1 cellular context compared by ENCODE assay signal in the genomic region with DNA sequence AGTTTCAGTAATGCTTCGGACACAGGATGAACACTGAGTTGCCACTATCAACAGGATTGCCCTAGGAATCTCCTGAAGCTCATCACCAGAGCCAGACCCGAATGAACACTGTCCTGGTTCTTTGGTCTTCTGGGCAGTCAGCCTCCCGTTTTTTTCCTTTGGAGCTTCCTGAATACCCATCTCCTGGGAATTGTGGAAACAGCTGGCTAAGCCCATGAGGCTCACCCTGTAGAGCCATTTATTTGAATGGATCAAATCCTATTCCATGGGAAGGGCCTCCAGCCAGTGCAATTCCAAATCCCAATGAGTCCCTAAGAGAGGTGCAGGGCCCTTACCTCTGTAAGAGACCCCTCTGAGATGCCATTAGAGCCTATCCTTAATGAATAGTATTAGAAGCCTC.
TF ChIP-seq lines count a peak whose summit lies in the region.

No MANE protein-coding gene starts in this region.

TF ChIP-seq in GM12878, 131 proteins besides CTCF, POLR2A, EP300 and RAD21:
- no peak for TF ChIP-seq KAT2A (conservative IDR thresholded peaks at IDR 0.05; ENCODE audit: control insufficient read depth, low read depth, low read length)
- TF ChIP-seq, protein P1, sequence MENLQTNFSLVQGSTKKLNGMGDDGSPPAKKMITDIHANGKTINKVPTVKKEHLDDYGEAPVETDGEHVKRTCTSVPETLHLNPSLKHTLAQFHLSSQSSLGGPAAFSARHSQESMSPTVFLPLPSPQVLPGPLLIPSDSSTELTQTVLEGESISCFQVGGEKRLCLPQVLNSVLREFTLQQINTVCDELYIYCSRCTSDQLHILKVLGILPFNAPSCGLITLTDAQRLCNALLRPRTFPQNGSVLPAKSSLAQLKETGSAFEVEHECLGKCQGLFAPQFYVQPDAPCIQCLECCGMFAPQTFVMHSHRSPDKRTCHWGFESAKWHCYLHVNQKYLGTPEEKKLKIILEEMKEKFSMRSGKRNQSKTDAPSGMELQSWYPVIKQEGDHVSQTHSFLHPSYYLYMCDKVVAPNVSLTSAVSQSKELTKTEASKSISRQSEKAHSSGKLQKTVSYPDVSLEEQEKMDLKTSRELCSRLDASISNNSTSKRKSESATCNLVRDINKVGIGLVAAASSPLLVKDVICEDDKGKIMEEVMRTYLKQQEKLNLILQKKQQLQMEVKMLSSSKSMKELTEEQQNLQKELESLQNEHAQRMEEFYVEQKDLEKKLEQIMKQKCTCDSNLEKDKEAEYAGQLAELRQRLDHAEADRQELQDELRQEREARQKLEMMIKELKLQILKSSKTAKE (IDR thresholded peaks at IDR 0.05; ENCODE audit: low read depth, poor library complexity, severe bottlenecking) = no peak
- no peak for TF ChIP-seq SMC3 (IDR thresholded peaks at IDR 0.05; ENCODE audit: borderline replicate concordance, low read length)
- no peak for TF ChIP-seq TCF3 (IDR thresholded peaks at IDR 0.05; ENCODE audit: borderline replicate concordance, insufficient read depth, low read depth, low read length)
- no peak for TF ChIP-seq TCF12 (IDR thresholded peaks at IDR 0.05; ENCODE audit: low read depth, low read length)
- no peak for TF ChIP-seq ASH2L (IDR thresholded peaks at IDR 0.05; ENCODE audit: borderline replicate concordance, low read depth)
- TF ChIP-seq IKZF1 (conservative IDR thresholded peaks at IDR 0.05) = no peak; the same call in 1 of the 2 replicates
- TF ChIP-seq EGR1 (IDR thresholded peaks at IDR 0.05; ENCODE audit: borderline replicate concordance in 1 of 2, low read depth in 2 of 2, low read length in 2 of 2) = no peak
- TF ChIP-seq GABPA (IDR thresholded peaks at IDR 0.05; ENCODE audit: low read depth) = no peak
- TF ChIP-seq POLR2AphosphoS2 (IDR thresholded peaks at IDR 0.05; ENCODE audit: low read depth, low read length) = no peak
- TF ChIP-seq NFXL1 (IDR thresholded peaks at IDR 0.05; ENCODE audit: borderline replicate concordance) = no peak
- TF ChIP-seq SUPT20H (IDR thresholded peaks at IDR 0.05; ENCODE audit: borderline replicate concordance, control insufficient read depth, low read depth, low read length) = no peak
- TF ChIP-seq MYC (IDR thresholded peaks at IDR 0.05; ENCODE audit: insufficient read depth, insufficient read length, insufficient replicate concordance, low read length, severe bottlenecking) = no peak
- no peak for TF ChIP-seq EED (IDR thresholded peaks at IDR 0.05; ENCODE audit: low read depth)
- TF ChIP-seq RB1 (IDR thresholded peaks at IDR 0.05; ENCODE audit: borderline replicate concordance) = no peak
- TF ChIP-seq, protein P2, sequence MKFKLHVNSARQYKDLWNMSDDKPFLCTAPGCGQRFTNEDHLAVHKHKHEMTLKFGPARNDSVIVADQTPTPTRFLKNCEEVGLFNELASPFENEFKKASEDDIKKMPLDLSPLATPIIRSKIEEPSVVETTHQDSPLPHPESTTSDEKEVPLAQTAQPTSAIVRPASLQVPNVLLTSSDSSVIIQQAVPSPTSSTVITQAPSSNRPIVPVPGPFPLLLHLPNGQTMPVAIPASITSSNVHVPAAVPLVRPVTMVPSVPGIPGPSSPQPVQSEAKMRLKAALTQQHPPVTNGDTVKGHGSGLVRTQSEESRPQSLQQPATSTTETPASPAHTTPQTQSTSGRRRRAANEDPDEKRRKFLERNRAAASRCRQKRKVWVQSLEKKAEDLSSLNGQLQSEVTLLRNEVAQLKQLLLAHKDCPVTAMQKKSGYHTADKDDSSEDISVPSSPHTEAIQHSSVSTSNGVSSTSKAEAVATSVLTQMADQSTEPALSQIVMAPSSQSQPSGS (IDR thresholded peaks at IDR 0.05; ENCODE audit: low read length) = no peak
TF ChIP-seq in GM12878: peak in this region for 0.
